In genomic region chr1:27138368-27138767, GRCh38 we compare ENCODE assay signal across 10 cellular contexts. TPM values are rescaled to one million over a fixed set of nuclear protein-coding genes. Genes with fewer than 3 reads are reported as not detected.
DNase-seq lines count a peak whose midpoint lies in the region; ATAC-seq and TF ChIP-seq lines count a peak whose summit lies in the region.
"Had no signal": no experiment of that assay in that cellular context is flagged by ENCODE, and none has a peak within 500 bp of the region (broad histone marks: within the 10 kb centered on the region; RNA-seq: fewer than 3 reads in every experiment).

No MANE protein-coding gene starts in this region.

- peaks cover 67% of the 10 kb centered on the region for H3K4me1 ChIP-seq in upper lobe of right lung

- no peak for TF ChIP-seq CTCF in upper lobe of right lung (IDR thresholded peaks at IDR 0.05)

- no peaks in the 10 kb centered on the region for H3K9me3 ChIP-seq in upper lobe of right lung

- intact Hi-C loops in dendritic cell treated with granulocyte-macrophage colony-stimulating factor and Interleukin-4, amounts not matched to agents 40 ng/mL and 50 ng/mL, for 4 days (cut with micrococcal nuclease): no loop called here
- intact Hi-C loops in upper lobe of right lung (cut with DNase I): no loop called here

- H3K9me3 Mint-ChIP-seq in activated naive CD4-positive, alpha-beta T cell treated with anti-CD3 and anti-CD28 coated beads, Interleukin-2, amount 50 U/mL, for 24 hours: no peaks in the 10 kb centered on the region
- H3K9me3 Mint-ChIP-seq in dendritic cell treated with granulocyte-macrophage colony-stimulating factor and Interleukin-4, amounts not matched to agents 40 ng/mL and 50 ng/mL, for 4 days: no peaks in the 10 kb centered on the region
- H3K9me3 Mint-ChIP-seq in naive thymus-derived CD8-positive, alpha-beta T cell: no peaks in the 10 kb centered on the region

- H3K4me3 Mint-ChIP-seq in activated naive CD4-positive, alpha-beta T cell treated with anti-CD3 and anti-CD28 coated beads, Interleukin-2, amount 50 U/mL, for 24 hours: peak overlapping the region; percentile 44
- H3K4me3 Mint-ChIP-seq in dendritic cell treated with granulocyte-macrophage colony-stimulating factor and Interleukin-4, amounts not matched to agents 40 ng/mL and 50 ng/mL, for 4 days: no peak overlapping the region
- H3K4me3 Mint-ChIP-seq in naive thymus-derived CD8-positive, alpha-beta T cell: peak overlapping the region in 9 of 10 donors; percentile 1 to 85 (median 59)

- peaks cover 2% of the 10 kb centered on the region for H3K36me3 Mint-ChIP-seq in activated naive CD4-positive, alpha-beta T cell treated with anti-CD3 and anti-CD28 coated beads, Interleukin-2, amount 50 U/mL, for 24 hours
- peaks cover 5% of the 10 kb centered on the region for H3K36me3 Mint-ChIP-seq in dendritic cell treated with granulocyte-macrophage colony-stimulating factor and Interleukin-4, amounts not matched to agents 40 ng/mL and 50 ng/mL, for 4 days (ENCODE audit: low read depth)
- peaks cover 0 to 6% (median 5%) of the 10 kb centered on the region in 3 donors for H3K36me3 Mint-ChIP-seq in naive thymus-derived CD8-positive, alpha-beta T cell

- no peak for DNase-seq in activated naive CD4-positive, alpha-beta T cell (lab: John Stamatoyannopoulos, UW)
- DNase-seq in naive thymus-derived CD8-positive, alpha-beta T cell: no peak
- DNase-seq in upper lobe of right lung (no peak), SHP77 treated with DMSO at 0.1 percent for 48 hours (lab: John Stamatoyannopoulos, UW) (no peak), NCI-H1048 (lab: John Stamatoyannopoulos, UW) (no peak)
- DNase-seq: GF-D8, NCI-H1436 had no signal

- no peak for ATAC-seq in naive thymus-derived CD8-positive, alpha-beta T cell
- ATAC-seq in upper lobe of right lung (no peak), GM19395 (IDR thresholded peaks at IDR 0.05; ENCODE audit: unreplicated experiment) (no peak)

- H3K27ac Mint-ChIP-seq in activated naive CD4-positive, alpha-beta T cell treated with anti-CD3 and anti-CD28 coated beads, Interleukin-2, amount 50 U/mL, for 24 hours: peak overlapping the region; percentile 94
- peak overlapping the region; percentile 98 for H3K27ac Mint-ChIP-seq in dendritic cell treated with granulocyte-macrophage colony-stimulating factor and Interleukin-4, amounts not matched to agents 40 ng/mL and 50 ng/mL, for 4 days
- H3K27ac Mint-ChIP-seq in naive thymus-derived CD8-positive, alpha-beta T cell: peak overlapping the region; percentile 98 to 100 (median 100)

- H3K4me3 ChIP-seq in upper lobe of right lung: no peak overlapping the region

- no peaks in the 10 kb centered on the region for H3K27me3 Mint-ChIP-seq in activated naive CD4-positive, alpha-beta T cell treated with anti-CD3 and anti-CD28 coated beads, Interleukin-2, amount 50 U/mL, for 24 hours
- H3K27me3 Mint-ChIP-seq in dendritic cell treated with granulocyte-macrophage colony-stimulating factor and Interleukin-4, amounts not matched to agents 40 ng/mL and 50 ng/mL, for 4 days: no peaks in the 10 kb centered on the region
- no peaks in the 10 kb centered on the region for H3K27me3 Mint-ChIP-seq in naive thymus-derived CD8-positive, alpha-beta T cell

- H3K4me1 Mint-ChIP-seq in activated naive CD4-positive, alpha-beta T cell treated with anti-CD3 and anti-CD28 coated beads, Interleukin-2, amount 50 U/mL, for 24 hours: peaks cover 74% of the 10 kb centered on the region
- H3K4me1 Mint-ChIP-seq in dendritic cell treated with granulocyte-macrophage colony-stimulating factor and Interleukin-4, amounts not matched to agents 40 ng/mL and 50 ng/mL, for 4 days (ENCODE audit: low read depth): peaks cover 86% of the 10 kb centered on the region
- peaks cover 37 to 75% (median 74%) of the 10 kb centered on the region in 4 donors for H3K4me1 Mint-ChIP-seq in naive thymus-derived CD8-positive, alpha-beta T cell

- POLR2A ChIA-PET in naive thymus-derived CD8-positive, alpha-beta T cell (lab: Charles Lee): interaction anchor here (0.8 to 11.0 kb wide), 5 partner anchors 8 to 254 kb away, joined by 3 to 199 read pairs (median 4); partner anchors contain the start of genes GPR3 and SLC9A1

- no peaks in the 10 kb centered on the region for H3K36me3 ChIP-seq in upper lobe of right lung

- peak overlapping the region; percentile 83 for H3K27ac ChIP-seq in upper lobe of right lung

- no peaks in the 10 kb centered on the region for H3K27me3 ChIP-seq in upper lobe of right lung

RNA-seq across cellular contexts. Expression of gene SLC9A1, which starts 16.6 kb away (rescaled TPM):
- 10 to 100 TPM; 16.2 to 17.7 TPM for total RNA-seq in naive thymus-derived CD8-positive, alpha-beta T cell
- polyA plus RNA-seq in naive thymus-derived CD8-positive, alpha-beta T cell: 10 to 100 TPM in 1 of 3 donors, 1 to 10 TPM in 2; 4.5 to 14.2 (median 8.5) TPM
- total RNA-seq in upper lobe of right lung: 62.4 TPM
